In the genomic region with DNA sequence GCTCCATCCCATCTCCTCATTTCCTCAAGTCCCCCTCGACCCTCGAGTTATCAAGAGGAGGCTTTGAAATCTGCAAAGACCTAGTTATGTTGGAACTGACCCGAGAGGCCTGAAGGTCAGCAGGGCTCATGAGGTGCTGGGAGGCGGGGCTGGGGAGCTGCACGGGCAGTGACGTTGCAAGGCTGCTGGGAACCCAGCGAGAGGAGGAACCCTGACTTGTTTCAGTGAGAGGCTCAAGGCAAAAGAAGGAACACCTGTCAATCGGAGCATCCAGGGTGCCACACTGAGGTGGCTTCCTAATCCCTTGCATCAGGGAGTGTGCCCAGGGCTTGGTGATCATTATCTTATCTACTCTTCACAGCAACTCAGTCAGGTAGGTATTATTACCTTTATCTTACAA, we compare ENCODE assay signal across 28 cellular contexts.
"Had no signal": no experiment of that assay in that cellular context is flagged by ENCODE, and none has a peak within 500 bp of the region (broad histone marks: within the 10 kb centered on the region; RNA-seq: fewer than 3 reads in every experiment).

No MANE protein-coding gene starts in this region.

- H3K27ac ChIP-seq: colonic mucosa, esophagus squamous epithelium, left lung, neural progenitor cell, pancreas, right lobe of liver, suprapubic skin, transverse colon, upper lobe of right lung, uterus had no signal

- H3K4me3 Mint-ChIP-seq: dendritic cell treated with granulocyte-macrophage colony-stimulating factor and Interleukin-4, amounts not matched to agents 40 ng/mL and 50 ng/mL, for 4 days; naive thymus-derived CD4-positive, alpha-beta T cell; nephron; neural progenitor cell; stimulated activated naive CD8-positive, alpha-beta T cell treated with anti-CD3 and anti-CD28 coated beads, Interleukin-15, amount 100 ng/mL, for 72 hours had no signal

- DNase-seq: colonic mucosa; effector memory CD4-positive, alpha-beta T cell; erythroblast; esophagus squamous epithelium; foreskin melanocyte; left cardiac atrium; left lung; mesenchymal stem cell; midbrain; naive thymus-derived CD4-positive, alpha-beta T cell; nucleus accumbens; pancreas; right lobe of liver; small intestine; stimulated activated CD4-positive, alpha-beta T cell treated with anti-CD3 and anti-CD28 coated beads, Interleukin-12 subunit alpha, Interleukin-12 subunit beta, amount 100 ng/mL, for 4 hours; stimulated activated CD4-positive, alpha-beta T cell treated with anti-CD3 and anti-CD28 coated beads, Interleukin-1b, Interleukin-23, amount 100 ng/mL, for 48 hours; stimulated activated CD4-positive, alpha-beta T cell treated with anti-CD3 and anti-CD28 coated beads, Interleukin-4, amount 100 ng/mL, for 1 hour; stimulated activated CD8-positive, alpha-beta memory T cell treated with anti-CD3 and anti-CD28 coated beads, Interleukin-4, amount 100 ng/mL, for 48 hours; stimulated activated naive CD4-positive, alpha-beta T cell; stimulated activated naive CD8-positive, alpha-beta T cell treated with anti-CD3 and anti-CD28 coated beads, Interleukin-15, amount 100 ng/mL, for 72 hours; transverse colon; upper lobe of right lung; uterus had no signal

- H3K9ac ChIP-seq: neural progenitor cell had no signal

- H3K4me3 ChIP-seq: colonic mucosa, esophagus squamous epithelium, left lung, neural progenitor cell, pancreas, right lobe of liver, suprapubic skin, transverse colon, upper lobe of right lung, uterus had no signal

- H3K4me1 Mint-ChIP-seq: naive thymus-derived CD4-positive, alpha-beta T cell; stimulated activated naive CD8-positive, alpha-beta T cell treated with anti-CD3 and anti-CD28 coated beads, Interleukin-15, amount 100 ng/mL, for 72 hours had no signal

- H3K9me3 ChIP-seq: colonic mucosa, esophagus squamous epithelium, pancreas, right lobe of liver, suprapubic skin, transverse colon, upper lobe of right lung, uterus had no signal

- H3K4me1 ChIP-seq: colonic mucosa, esophagus squamous epithelium, left lung, pancreas, right lobe of liver, suprapubic skin, upper lobe of right lung, uterus had no signal

- H3K27me3 ChIP-seq: colonic mucosa, esophagus squamous epithelium, left lung, neural progenitor cell, pancreas, right lobe of liver, suprapubic skin, transverse colon, upper lobe of right lung, uterus had no signal

- H3K27ac Mint-ChIP-seq: dendritic cell treated with granulocyte-macrophage colony-stimulating factor and Interleukin-4, amounts not matched to agents 40 ng/mL and 50 ng/mL, for 4 days; naive thymus-derived CD4-positive, alpha-beta T cell; neural progenitor cell; progenitor cell of endocrine pancreas had no signal

- H2AFZ ChIP-seq: neural progenitor cell had no signal

- ATAC-seq: left cardiac atrium; left lung; naive thymus-derived CD4-positive, alpha-beta T cell; pancreas; right lobe of liver; stimulated activated naive CD8-positive, alpha-beta T cell treated with anti-CD3 and anti-CD28 coated beads, Interleukin-15, amount 100 ng/mL, for 72 hours; upper lobe of right lung had no signal

- H3K36me3 ChIP-seq: colonic mucosa, esophagus squamous epithelium, left lung, neural progenitor cell, pancreas, right lobe of liver, suprapubic skin, transverse colon, upper lobe of right lung, uterus had no signal

- H3K27me3 Mint-ChIP-seq: dendritic cell treated with granulocyte-macrophage colony-stimulating factor and Interleukin-4, amounts not matched to agents 40 ng/mL and 50 ng/mL, for 4 days; naive thymus-derived CD4-positive, alpha-beta T cell; stimulated activated naive CD8-positive, alpha-beta T cell treated with anti-CD3 and anti-CD28 coated beads, Interleukin-15, amount 100 ng/mL, for 72 hours had no signal

- H3K4me2 ChIP-seq: neural progenitor cell had no signal

- H3K9me3 Mint-ChIP-seq: dendritic cell treated with granulocyte-macrophage colony-stimulating factor and Interleukin-4, amounts not matched to agents 40 ng/mL and 50 ng/mL, for 4 days; neural progenitor cell had no signal

- H3K36me3 Mint-ChIP-seq: naive thymus-derived CD4-positive, alpha-beta T cell had no signal
